ENCODE assay signal across 8 cellular contexts in genomic region chr1:156284112-156284511, GRCh38. TPM values are rescaled to one million over a fixed set of nuclear protein-coding genes. Genes with fewer than 3 reads are reported as not detected.
DNase-seq lines count a peak whose midpoint lies in the region; ATAC-seq and TF ChIP-seq lines count a peak whose summit lies in the region.

TMEM79 (plus strand) TSS chr1:156284325; CDS start chr1:156285227, 902 bp downstream.

- peak within 1 kb of the TSS; percentile 95 for H2AFZ ChIP-seq in GM23338

- H3K36me3 ChIP-seq in GM23338 (ENCODE audit: insufficient read depth) = 0 out of 2 replicates have a peak, but pooled peaks cover 6% of the 10 kb centered on the region
- H3K36me3 ChIP-seq in SJSA1 = peaks cover 20% of the 10 kb centered on the region
- H3K36me3 ChIP-seq in gastrocnemius medialis = peaks cover 0 to 2% of the 10 kb centered on the region in 2 donors

- no peaks in the 10 kb centered on the region for H3K27me3 ChIP-seq in GM23338 (ENCODE audit: insufficient read depth)
- no peaks in the 10 kb centered on the region for H3K27me3 ChIP-seq in SJSA1 (replicated peaks)
- H3K27me3 ChIP-seq in gastrocnemius medialis = no peaks in the 10 kb centered on the region

- H3K27me3 Mint-ChIP-seq in GM23338 (ENCODE audit: insufficient read depth, low read depth, poor library complexity) = peaks cover 9% of the 10 kb centered on the region

- peak; percentile 27 for DNase-seq in GM23338 (ENCODE audit: low spot score)
- no peak for DNase-seq in SJSA1 (ENCODE audit: low read depth in 1 of 2, low spot score in 2 of 2)
- DNase-seq in fibroblast of pulmonary artery (ENCODE audit: low read depth) = no peak
- DNase-seq in gastrocnemius medialis = no peak
- no peak for DNase-seq in NAMALWA (ENCODE audit: low spot score)
- DNase-seq in activated gamma-delta T cell (lab: John Stamatoyannopoulos, UW) = no peak
- no peak for DNase-seq in NCI-H2029 treated with DMSO at 0.1 percent for 48 hours (lab: John Stamatoyannopoulos, UW)

- peaks cover 32% of the 10 kb centered on the region for H3K79me2 ChIP-seq in GM23338 (replicated peaks; ENCODE audit: insufficient read depth)

- peaks cover 12% of the 10 kb centered on the region; the same call in 1 of the 2 replicates for H3F3A ChIP-seq in GM23338 (replicated peaks; ENCODE audit: low read depth)

- H3K9me3 ChIP-seq in SJSA1 (replicated peaks) (no peaks in the 10 kb centered on the region; the same call in 1 of the 2 replicates), gastrocnemius medialis (no peaks in the 10 kb centered on the region)

- peaks cover 19% of the 10 kb centered on the region for H3K4me1 Mint-ChIP-seq in GM23338

- H4K20me1 ChIP-seq in GM23338 (replicated peaks; ENCODE audit: insufficient read depth) = peaks cover 25% of the 10 kb centered on the region

- TF ChIP-seq CTCF in GM23338 (conservative IDR thresholded peaks at IDR 0.05; ENCODE audit: low read depth in 2 of 2) (no peak), fibroblast of pulmonary artery (IDR thresholded peaks at IDR 0.05; ENCODE audit: low read length, missing control alignments) (no peak), gastrocnemius medialis (IDR thresholded peaks at IDR 0.05 in 4 of 5, conservative IDR thresholded peaks at IDR 0.05 in 1 of 5) (no peak)

- no peaks in the 10 kb centered on the region; the same call in 1 of the 3 replicates for H3K36me3 Mint-ChIP-seq in GM23338 (ENCODE audit: low read depth)

- H3K27ac Mint-ChIP-seq in GM23338 = peak within 1 kb of the TSS; percentile 93

- no peaks in the 10 kb centered on the region for H3K9me3 Mint-ChIP-seq in GM23338

- H3K4me3 ChIP-seq in GM23338 (peak within 1 kb of the TSS; percentile 83), SJSA1 (peak within 1 kb of the TSS; percentile 92), fibroblast of pulmonary artery (replicated peaks; ENCODE audit: low read depth, low read length) (peak within 1 kb of the TSS; percentile 93), gastrocnemius medialis (peak within 1 kb of the TSS; percentile 72 to 97 (median 82))

- no peak for ATAC-seq in GM23338
- ATAC-seq in gastrocnemius medialis = no peak
- no peak for ATAC-seq in GM18858 (IDR thresholded peaks at IDR 0.05; ENCODE audit: unreplicated experiment)

- no peaks in the 10 kb centered on the region for H3K9me2 ChIP-seq in GM23338 (ENCODE audit: insufficient read depth)

- H3K27ac ChIP-seq in GM23338 (ENCODE audit: low read depth) = peak within 1 kb of the TSS; percentile 79
- H3K27ac ChIP-seq in SJSA1 = peak within 1 kb of the TSS; percentile 82; the same call in 1 of the 2 replicates
- H3K27ac ChIP-seq in gastrocnemius medialis = peak within 1 kb of the TSS; percentile 90 to 99 (median 94)

- peak within 1 kb of the TSS; percentile 88 for H3K4me2 ChIP-seq in GM23338

- TF ChIP-seq POLR2A in gastrocnemius medialis (IDR thresholded peaks at IDR 0.05) = no peak

- in situ Hi-C loops in gastrocnemius medialis (cut with MboI; ENCODE audit: low sequenced_read_pairs in 4 of 4) = no loop called here

- H3K4me3 Mint-ChIP-seq in GM23338 = peak within 1 kb of the TSS; percentile 98

- H3K4me1 ChIP-seq in GM23338 (ENCODE audit: insufficient read depth) (peaks cover 16% of the 10 kb centered on the region), SJSA1 (replicated peaks) (peaks cover 18% of the 10 kb centered on the region), gastrocnemius medialis (peaks cover 27 to 33% of the 10 kb centered on the region in 2 donors)

- intact Hi-C loops in gastrocnemius medialis (cut with DNase I; ENCODE audit: low total_unique reads) = loop anchor here (5.0 kb wide), 2 partner anchors 187 to 223 kb away; no protein-coding TSS in a partner anchor

TF ChIP-seq in GM23338, 12 proteins besides CTCF, POLR2A, EP300 and RAD21 (continues in another document):
- no peak for TF ChIP-seq NANOG (IDR thresholded peaks at IDR 0.05; ENCODE audit: borderline replicate concordance)
- TF ChIP-seq EZH2phosphoT487 (IDR thresholded peaks at IDR 0.05; ENCODE audit: unreplicated experiment) = no peak
- TF ChIP-seq ZNF462 (CRISPR knock-in tag; IDR thresholded peaks at IDR 0.05) = no peak
- no peak for TF ChIP-seq ETS1 (IDR thresholded peaks at IDR 0.05)
- no peak for TF ChIP-seq CREB1 (CRISPR knock-in tag; IDR thresholded peaks at IDR 0.05; ENCODE audit: low read depth)
- no peak for TF ChIP-seq POLR2AphosphoS5 (IDR thresholded peaks at IDR 0.05; ENCODE audit: low read depth)
- TF ChIP-seq EZH2 (IDR thresholded peaks at IDR 0.05; ENCODE audit: low read depth, unreplicated experiment) = no peak
- no peak for TF ChIP-seq JUNB (IDR thresholded peaks at IDR 0.05; ENCODE audit: unreplicated experiment)
- no peak for TF ChIP-seq ZNF331 (CRISPR knock-in tag; IDR thresholded peaks at IDR 0.05; ENCODE audit: low read depth)

RNA-seq across cellular contexts. Expression of gene TMEM79, which starts in this region (rescaled TPM):
- 0.66 and 0.97 TPM in 2 replicates for total RNA-seq in GM23338 (2014; rRNA removed; shearing (Covaris generic))
- polyA plus RNA-seq in GM23338 (2016; fragmentation: Nextera tagmentation; extraction: Ambion mirVana) = 1.3 and 1.5 TPM in 2 replicates
- 0.69 and 1.9 TPM in 2 replicates for total RNA-seq in SJSA1 (2014; rRNA removed; shearing (Covaris generic))
- 1 to 10 TPM in 1 of 4 donors, under 1 TPM in 3; 0.20 to 1.5 (median 0.68) TPM for total RNA-seq in gastrocnemius medialis
